In the genomic region with DNA sequence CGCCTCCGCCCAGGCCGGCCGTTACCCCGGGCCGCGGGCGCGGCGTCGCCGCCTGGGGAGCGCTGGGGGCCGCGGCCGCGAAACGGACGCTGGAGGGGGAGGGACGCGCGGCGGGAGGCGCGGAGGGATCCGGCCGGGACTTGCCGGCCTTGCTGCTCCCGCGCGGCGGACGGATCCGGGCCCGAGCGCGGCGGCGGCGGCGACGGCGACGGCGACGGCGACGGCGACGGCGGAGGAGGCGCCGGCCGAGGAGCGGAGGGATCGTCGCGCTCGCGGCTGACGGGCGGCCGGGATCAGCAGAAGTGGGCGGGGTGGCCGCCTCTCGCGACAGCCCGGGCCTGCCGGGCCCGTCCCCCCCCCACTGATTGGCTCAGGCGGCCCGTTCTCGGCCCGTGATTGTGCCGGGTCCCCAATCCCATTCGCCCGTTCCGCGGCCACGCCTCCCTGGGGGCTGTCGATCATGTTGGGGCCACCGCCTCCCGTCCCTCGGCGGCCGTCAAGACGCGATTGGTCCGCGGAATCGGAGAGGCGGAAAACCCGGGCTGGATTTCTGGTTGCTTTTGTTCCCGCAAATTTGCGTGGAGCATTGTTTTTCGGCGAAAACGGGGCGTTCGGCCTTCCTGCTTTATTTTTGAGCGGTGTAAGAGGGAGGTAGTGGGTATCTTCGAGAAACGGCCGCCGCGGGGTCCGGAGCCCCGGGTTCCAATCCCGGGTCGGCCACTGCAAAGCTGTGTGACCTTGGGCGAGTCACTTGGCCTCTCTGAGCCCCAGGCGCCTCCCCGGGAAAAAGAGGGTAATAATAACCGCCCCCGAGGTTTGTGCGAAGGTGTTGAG, we compare ENCODE assay signal across 8 cellular contexts. TPM values are rescaled to one million over a fixed set of nuclear protein-coding genes. Genes with fewer than 3 reads are reported as not detected.
DNase-seq lines count a peak whose midpoint lies in the region; ATAC-seq and TF ChIP-seq lines count a peak whose summit lies in the region.

A gene (minus strand): TSS at position 304 of the 834 bp plus-strand sequence. CDS start 786 bp downstream, outside the sequence.

- TF ChIP-seq POLR2A in lower leg skin (IDR thresholded peaks at IDR 0.05): no peak

- CTCF ChIA-PET in activated CD4-positive, alpha-beta memory T cell treated with anti-CD3 and anti-CD28 coated beads for 36 hours (lab: Charles Lee): no interaction called here

- DNase-seq in NCI-H69 (lab: John Stamatoyannopoulos, UW): peak; percentile 97
- peak; percentile 100 for DNase-seq in activated CD4-positive, alpha-beta memory T cell treated with anti-CD3 and anti-CD28 coated beads for 36 hours
- DNase-seq in lower leg skin (ENCODE audit: low spot score in 2 of 2): peak; percentile 98 to 100
- DNase-seq in stimulated activated CD4-positive, alpha-beta T cell treated with anti-CD3 and anti-CD28 coated beads, Interleukin-4, amount 100 ng/mL, for 24 hours: peak; percentile 99

- no peaks in the 10 kb centered on the region for H3K36me3 ChIP-seq in BLaER1 treated with 17β-estradiol and CSF1 and Interleukin-3, amounts not matched to agents 10 nM and 100 nM
- no peaks in the 10 kb centered on the region for H3K36me3 ChIP-seq in duodenal mucosa (ENCODE audit: control insufficient read depth in 1 of 2, insufficient read depth in 2 of 2, low read length in 2 of 2)

- H3K27me3 Mint-ChIP-seq in activated CD4-positive, alpha-beta memory T cell treated with anti-CD3 and anti-CD28 coated beads for 36 hours: no peaks in the 10 kb centered on the region

- peaks cover 0 to 79% (median 0%) of the 10 kb centered on the region in 11 experiments; a peak in 9 of 22 replicates for H3K27me3 ChIP-seq in BLaER1 treated with 17β-estradiol and CSF1 and Interleukin-3, amounts not matched to agents 10 nM and 100 nM
- H3K27me3 ChIP-seq in duodenal mucosa (ENCODE audit: control insufficient read depth in 1 of 2, insufficient read depth in 2 of 2, low read length in 2 of 2): no peaks in the 10 kb centered on the region

- peak within 1 kb of the TSS; percentile 84 to 93 (median 92) for H3K9ac ChIP-seq in BLaER1 treated with 17β-estradiol and CSF1 and Interleukin-3, amounts not matched to agents 10 nM and 100 nM
- H3K9ac ChIP-seq in duodenal mucosa (ENCODE audit: low read depth in 1 of 2, low read length in 2 of 2): peak within 1 kb of the TSS; percentile 33 to 70

- WGBS in lower leg skin, 2 donors: 1 to 3% methylated on average over 38 to 41 of the region's 116 CpGs

- intact Hi-C loops in activated CD4-positive, alpha-beta memory T cell treated with anti-CD3 and anti-CD28 coated beads for 36 hours (cut with micrococcal nuclease): loop anchor here (1.0 to 10.0 kb wide), 4 partner anchors 57 to 459 kb away; a partner anchor contains a TSS
- intact Hi-C loops in lower leg skin (cut with DNase I; ENCODE audit: low total_unique reads): no loop called here

- H3K4me1 ChIP-seq in BLaER1 treated with 17β-estradiol and CSF1 and Interleukin-3, amounts not matched to agents 10 nM and 100 nM: peaks cover 47 to 75% (median 62%) of the 10 kb centered on the region in 10 experiments
- peaks cover 19 to 54% of the 10 kb centered on the region in 2 donors for H3K4me1 ChIP-seq in duodenal mucosa (ENCODE audit: control insufficient read depth in 1 of 2, insufficient read depth in 2 of 2, low read length in 2 of 2)

- peak within 1 kb of the TSS; percentile 80 to 99 (median 89) for H3K4me2 ChIP-seq in BLaER1 treated with 17β-estradiol and CSF1 and Interleukin-3, amounts not matched to agents 10 nM and 100 nM

- peak within 1 kb of the TSS; percentile 75 to 90 (median 88) for H3K27ac ChIP-seq in BLaER1 treated with 17β-estradiol and CSF1 and Interleukin-3, amounts not matched to agents 10 nM and 100 nM
- peak within 1 kb of the TSS; percentile 10 for H3K27ac ChIP-seq in duodenal mucosa (ENCODE audit: low read depth, low read length)

- peak within 1 kb of the TSS; percentile 55 for H3K27ac Mint-ChIP-seq in activated CD4-positive, alpha-beta memory T cell treated with anti-CD3 and anti-CD28 coated beads for 36 hours

- H3K9me3 ChIP-seq in BLaER1 treated with 17β-estradiol and CSF1 and Interleukin-3, amounts not matched to agents 10 nM and 100 nM (replicated peaks in 1 of 11): no peaks in the 10 kb centered on the region
- no peaks in the 10 kb centered on the region for H3K9me3 ChIP-seq in duodenal mucosa (ENCODE audit: control insufficient read depth in 1 of 2, low read length in 2 of 2)

- TF ChIP-seq CTCF in lower leg skin (IDR thresholded peaks at IDR 0.05): no peak

- H3K36me3 Mint-ChIP-seq in activated CD4-positive, alpha-beta memory T cell treated with anti-CD3 and anti-CD28 coated beads for 36 hours: peaks cover 3% of the 10 kb centered on the region

- no peaks in the 10 kb centered on the region for H3K9me3 Mint-ChIP-seq in activated CD4-positive, alpha-beta memory T cell treated with anti-CD3 and anti-CD28 coated beads for 36 hours

- POLR2A ChIA-PET in activated CD4-positive, alpha-beta memory T cell treated with anti-CD3 and anti-CD28 coated beads for 36 hours (lab: Charles Lee): interaction anchor here (1.1 kb wide), 1 partner anchor 29 kb away, joined by 5 read pairs; no protein-coding TSS in a partner anchor

- ATAC-seq in GM19324 (IDR thresholded peaks at IDR 0.05; ENCODE audit: low FRiP score, unreplicated experiment) (peak; percentile 76), HG03460 (IDR thresholded peaks at IDR 0.05; ENCODE audit: unreplicated experiment) (peak; percentile 83)

- H3K4me3 ChIP-seq in BLaER1 treated with 17β-estradiol and CSF1 and Interleukin-3, amounts not matched to agents 10 nM and 100 nM: peak within 1 kb of the TSS; percentile 74 to 84 (median 80)
- H3K4me3 ChIP-seq in duodenal mucosa (ENCODE audit: low read depth in 1 of 2, low read length in 2 of 2) (peak within 1 kb of the TSS; percentile 66 to 70), lower leg skin (ENCODE audit: low read depth, poor library complexity, severe bottlenecking) (peak within 1 kb of the TSS; percentile 17)

- peak within 1 kb of the TSS; percentile 74 for H3K4me3 Mint-ChIP-seq in activated CD4-positive, alpha-beta memory T cell treated with anti-CD3 and anti-CD28 coated beads for 36 hours

- H3K4me1 Mint-ChIP-seq in activated CD4-positive, alpha-beta memory T cell treated with anti-CD3 and anti-CD28 coated beads for 36 hours (ENCODE audit: low read depth): peaks cover 48% of the 10 kb centered on the region

- H4K20me1 ChIP-seq in BLaER1 treated with 17β-estradiol and CSF1 and Interleukin-3, amounts not matched to agents 10 nM and 100 nM: peaks cover 40 to 74% (median 53%) of the 10 kb centered on the region in 11 experiments

RNA-seq across cellular contexts. Expression of the gene that starts here (rescaled TPM):
- total RNA-seq in activated CD4-positive, alpha-beta memory T cell treated with anti-CD3 and anti-CD28 coated beads for 36 hours: 10 to 100 TPM in 1 of 2 experiments, 1 to 10 TPM in 1; 8.7 to 10.6 TPM
- 10 to 100 TPM; 13.7 to 25.4 (median 23.6) TPM for total RNA-seq in lower leg skin

Comparison
In these comparisons a context has a peak if more than half of its experiments do, and no peak if none do; other contexts are left out.
1. Peak in every context shown above with its lines: DNase-seq, ATAC-seq, H3K4me3 ChIP-seq and H3K27ac ChIP-seq.
2. H3K4me3 ChIP-seq: peak in every context shown above with its lines; median percentile 80 in BLaER1 treated with 17β-estradiol and CSF1 and Interleukin-3, amounts not matched to agents 10 nM and 100 nM; 68 in duodenal mucosa; 17 in lower leg skin.